In genomic region chr1:21176589-21177555, GRCh38 we compare ENCODE assay signal across 8 cellular contexts. TPM values are rescaled to one million over a fixed set of nuclear protein-coding genes. Genes with fewer than 3 reads are reported as not detected.
A peak's percentile ranks its signal among the peaks of the same experiment; 100 is the strongest.
DNase-seq lines count a peak whose midpoint lies in the region; ATAC-seq and TF ChIP-seq lines count a peak whose summit lies in the region.

TSS of gene EIF4G3 (minus strand) at chr1:21176897. CDS start at chr1:21002742, 174,155 bp downstream.

- H3K9ac ChIP-seq in SU-DHL-6 (ENCODE audit: low read length): peak within 1 kb of the TSS; percentile 92

- ATAC-seq in HG02678 (IDR thresholded peaks at IDR 0.05; ENCODE audit: unreplicated experiment) (peak; percentile 88), thoracic aorta (ENCODE audit: insufficient number of reproducible peaks, low FRiP score, low read depth) (peak; percentile 94)
- ATAC-seq in activated naive CD8-positive, alpha-beta T cell treated with anti-CD3 and anti-CD28 coated beads, Interleukin-2, amount 10 ng/mL, durations not matched to agents 7 days and 5 days (ENCODE audit: low read depth): peak; percentile 97

- H3K79me2 ChIP-seq in SU-DHL-6 (ENCODE audit: insufficient read depth, low read length): peaks cover 42% of the 10 kb centered on the region
- peaks cover 41% of the 10 kb centered on the region for H3K79me2 ChIP-seq in osteoblast (ENCODE audit: insufficient read depth, low read length)

- H3K27me3 ChIP-seq in SU-DHL-6 (ENCODE audit: low read length) (no peaks in the 10 kb centered on the region), osteoblast (ENCODE audit: insufficient read depth, low read length) (no peaks in the 10 kb centered on the region), thoracic aorta (replicated peaks; ENCODE audit: insufficient read depth) (no peaks in the 10 kb centered on the region)

- no peaks in the 10 kb centered on the region for H3K9me3 ChIP-seq in SU-DHL-6 (ENCODE audit: insufficient read depth, low read length)
- H3K9me3 ChIP-seq in osteoblast (ENCODE audit: low read depth, low read length): no peaks in the 10 kb centered on the region
- H3K9me3 ChIP-seq in thoracic aorta: no peaks in the 10 kb centered on the region

- DNase-seq in NCI-H128 (lab: John Stamatoyannopoulos, UW; ENCODE audit: unreplicated experiment) (peak; percentile 100), glutamatergic neuron (peak; percentile 100), osteoblast (ENCODE audit: insufficient read length, low spot score, missing footprints) (peak; percentile 99), thoracic aorta (ENCODE audit: low spot score) (peak; percentile 94)
- DNase-seq in activated naive CD8-positive, alpha-beta T cell treated with anti-CD3 and anti-CD28 coated beads, Interleukin-2, amount 10 ng/mL, durations not matched to agents 7 days and 5 days: peak; percentile 99

- peaks cover 21% of the 10 kb centered on the region for H4K20me1 ChIP-seq in SU-DHL-6 (ENCODE audit: low read depth, low read length)
- peaks cover 12% of the 10 kb centered on the region for H4K20me1 ChIP-seq in osteoblast (ENCODE audit: insufficient read depth, low read length)

- no peak for TF ChIP-seq CTCF in SU-DHL-6 (IDR thresholded peaks at IDR 0.05; ENCODE audit: insufficient read depth, low read length, poor library complexity, severe bottlenecking)
- TF ChIP-seq CTCF in glutamatergic neuron (IDR thresholded peaks at IDR 0.05; ENCODE audit: partially characterized antibody, unreplicated experiment): no peak
- no peak for TF ChIP-seq CTCF in osteoblast (IDR thresholded peaks at IDR 0.05; ENCODE audit: extremely low read depth, low read depth, low read length)
- TF ChIP-seq CTCF in thoracic aorta (IDR thresholded peaks at IDR 0.05): no peak

- no peaks in the 10 kb centered on the region for H3K36me3 ChIP-seq in SU-DHL-6 (ENCODE audit: low read length)
- H3K36me3 ChIP-seq in osteoblast (ENCODE audit: insufficient read depth, low read length): no peaks in the 10 kb centered on the region
- H3K36me3 ChIP-seq in thoracic aorta: no peaks in the 10 kb centered on the region

- H3K4me3 Mint-ChIP-seq in activated naive CD8-positive, alpha-beta T cell treated with anti-CD3 and anti-CD28 coated beads, Interleukin-2, amount 10 ng/mL, durations not matched to agents 7 days and 5 days: peak within 1 kb of the TSS; percentile 91
- H3K4me3 Mint-ChIP-seq in glutamatergic neuron (ENCODE audit: unreplicated experiment): peak within 1 kb of the TSS; percentile 96

- no peaks in the 10 kb centered on the region for H3K9me3 Mint-ChIP-seq in activated naive CD8-positive, alpha-beta T cell treated with anti-CD3 and anti-CD28 coated beads, Interleukin-2, amount 10 ng/mL, durations not matched to agents 7 days and 5 days
- peaks cover 3% of the 10 kb centered on the region for H3K9me3 Mint-ChIP-seq in glutamatergic neuron (ENCODE audit: unreplicated experiment)

- peak within 1 kb of the TSS; percentile 89 for H3K27ac Mint-ChIP-seq in activated naive CD8-positive, alpha-beta T cell treated with anti-CD3 and anti-CD28 coated beads, Interleukin-2, amount 10 ng/mL, durations not matched to agents 7 days and 5 days
- H3K27ac Mint-ChIP-seq in glutamatergic neuron (ENCODE audit: unreplicated experiment): peak within 1 kb of the TSS; percentile 86

- peak within 1 kb of the TSS; percentile 81 for H3K4me2 ChIP-seq in SU-DHL-6 (ENCODE audit: low read depth, low read length, poor library complexity, severe bottlenecking)
- H3K4me2 ChIP-seq in osteoblast (ENCODE audit: insufficient read depth, low read length): peak within 1 kb of the TSS; percentile 91

- POLR2A ChIA-PET in activated naive CD8-positive, alpha-beta T cell treated with anti-CD3 and anti-CD28 coated beads, Interleukin-2, amount 10 ng/mL, durations not matched to agents 7 days and 5 days (lab: Charles Lee): interaction anchor here (2.2 kb wide), 1 partner anchor 390 kb away, joined by 9 read pairs; the partner anchor contains the start of gene HP1BP3

- no peaks in the 10 kb centered on the region for H3K9me2 ChIP-seq in SU-DHL-6 (replicated peaks; ENCODE audit: insufficient read depth, low read length)

- H3K4me1 Mint-ChIP-seq in activated naive CD8-positive, alpha-beta T cell treated with anti-CD3 and anti-CD28 coated beads, Interleukin-2, amount 10 ng/mL, durations not matched to agents 7 days and 5 days: peaks cover 21% of the 10 kb centered on the region
- H3K4me1 Mint-ChIP-seq in glutamatergic neuron (ENCODE audit: low read depth, unreplicated experiment): peaks cover 13% of the 10 kb centered on the region

- peaks cover 11% of the 10 kb centered on the region for H3K36me3 Mint-ChIP-seq in activated naive CD8-positive, alpha-beta T cell treated with anti-CD3 and anti-CD28 coated beads, Interleukin-2, amount 10 ng/mL, durations not matched to agents 7 days and 5 days
- no peaks in the 10 kb centered on the region for H3K36me3 Mint-ChIP-seq in glutamatergic neuron (ENCODE audit: unreplicated experiment)

- H3K4me1 ChIP-seq in osteoblast (ENCODE audit: insufficient read depth, low read length) (peaks cover 11% of the 10 kb centered on the region), thoracic aorta (ENCODE audit: control insufficient read depth in 1 of 2, low read depth in 2 of 2) (peaks cover 3 to 20% of the 10 kb centered on the region in 2 donors)

- H3F3A ChIP-seq in SU-DHL-6 (ENCODE audit: insufficient read depth): peaks cover 26% of the 10 kb centered on the region

- peak within 1 kb of the TSS; percentile 91 for H2AFZ ChIP-seq in SU-DHL-6 (ENCODE audit: low read depth, low read length, severe bottlenecking)
- peak within 1 kb of the TSS; percentile 92 for H2AFZ ChIP-seq in osteoblast (ENCODE audit: low read length)

- H3K4me3 ChIP-seq in SU-DHL-6 (ENCODE audit: insufficient read depth, low read length, poor library complexity, severe bottlenecking) (peak within 1 kb of the TSS; percentile 92), osteoblast (ENCODE audit: insufficient read depth, low read length) (peak within 1 kb of the TSS; percentile 90), thoracic aorta (peak within 1 kb of the TSS; percentile 87)

- H3K27me3 Mint-ChIP-seq in activated naive CD8-positive, alpha-beta T cell treated with anti-CD3 and anti-CD28 coated beads, Interleukin-2, amount 10 ng/mL, durations not matched to agents 7 days and 5 days: peaks cover 7% of the 10 kb centered on the region
- H3K27me3 Mint-ChIP-seq in glutamatergic neuron (ENCODE audit: unreplicated experiment): peaks cover 2% of the 10 kb centered on the region

- H3K27ac ChIP-seq in SU-DHL-6 (ENCODE audit: low read depth, low read length) (peak within 1 kb of the TSS; percentile 73), osteoblast (ENCODE audit: low read depth, low read length) (peak within 1 kb of the TSS; percentile 93), thoracic aorta (peak within 1 kb of the TSS; percentile 83 to 87)

- TF ChIP-seq POLR2A in GM10847 (IDR thresholded peaks at IDR 0.05; ENCODE audit: extremely low read depth, insufficient read length): peak; percentile 78

RNA-seq across cellular contexts. Expression of gene EIF4G3, which starts in this region (rescaled TPM):
- 10 to 100 TPM; 34.9 to 35.8 TPM for total RNA-seq in activated naive CD8-positive, alpha-beta T cell treated with anti-CD3 and anti-CD28 coated beads, Interleukin-2, amount 10 ng/mL, durations not matched to agents 7 days and 5 days
- 100 TPM for total RNA-seq in glutamatergic neuron (ENCODE audit: unreplicated experiment)
- 53.0 and 55.0 TPM in 2 replicates for total RNA-seq in osteoblast
- 10 to 100 TPM; 43.1 to 54.0 TPM for total RNA-seq in thoracic aorta

Comparison
In these comparisons a context has a peak if more than half of its experiments do, and no peak if none do; other contexts are left out.
1. Peak in every context shown above with its lines: DNase-seq, ATAC-seq, H3K4me3 ChIP-seq and H3K27ac ChIP-seq.